8 cellular contexts compared by ENCODE assay signal in the genomic region with DNA sequence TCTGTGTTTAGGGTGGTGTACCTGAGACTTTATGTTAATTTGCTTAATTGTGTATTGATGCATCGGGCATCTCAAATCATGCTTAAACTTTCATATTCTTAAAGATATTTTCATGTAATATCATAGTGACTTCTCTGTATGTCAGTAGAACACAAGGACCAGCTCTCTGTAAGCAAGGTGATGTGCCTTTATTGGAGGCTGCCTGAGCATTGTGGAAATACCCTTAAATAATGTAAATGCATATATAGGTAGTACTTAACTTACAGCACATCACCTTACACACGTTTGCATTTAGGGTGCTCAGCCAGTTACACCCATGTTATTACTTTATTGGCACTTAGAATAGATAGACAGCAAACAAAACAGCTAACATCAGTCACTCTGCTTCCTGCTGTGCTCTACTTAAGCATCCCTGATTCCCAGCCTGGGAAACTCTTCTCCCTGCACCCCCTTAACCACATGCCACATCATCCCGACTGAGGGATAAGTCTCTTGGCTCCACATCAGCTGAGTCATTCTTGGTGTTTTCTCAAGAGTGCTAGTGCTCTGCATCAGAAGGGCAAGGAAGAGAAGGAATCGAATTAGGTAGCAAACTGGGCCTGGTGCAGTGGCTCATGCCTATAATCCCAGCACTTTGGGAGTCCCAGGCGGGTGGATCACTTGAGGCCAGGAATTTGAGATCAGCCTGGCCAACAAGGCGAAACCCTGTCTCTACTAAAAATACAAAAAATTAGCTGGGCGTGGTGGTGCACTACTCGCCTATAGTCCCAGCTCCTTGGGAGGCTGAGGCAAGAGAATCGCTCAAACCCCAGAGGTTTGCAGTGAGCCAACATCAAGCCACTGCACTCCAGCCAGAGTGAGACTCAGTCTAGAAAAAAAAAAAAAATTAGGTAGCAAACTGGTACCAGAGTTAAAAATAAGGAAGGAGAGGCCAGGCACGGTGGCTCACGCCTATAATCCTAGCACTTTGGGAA.
DNase-seq lines count a peak whose midpoint lies in the region; ATAC-seq and TF ChIP-seq lines count a peak whose summit lies in the region.

No MANE protein-coding gene starts in this region.

- POLR2A ChIA-PET in IMR-90 (lab: Charles Lee; ENCODE audit: unreplicated experiment), result no interaction called here

- peak overlapping the region; percentile 55 for H4K91ac ChIP-seq in IMR-90 (ENCODE audit: insufficient read depth, low read depth, low read length)

- H2AK5ac ChIP-seq in IMR-90 (ENCODE audit: low read depth, low read length), result peak overlapping the region; percentile 5; the same call in 1 of the 2 replicates

- TF ChIP-seq POLR2A in IMR-90 (IDR thresholded peaks at IDR 0.05; ENCODE audit: low read depth, low read length), result no peak; the same call in 1 of the 2 replicates

- H3K4me1 ChIP-seq in IMR-90 (ENCODE audit: control insufficient read depth, insufficient read depth, low read length) (peaks cover 5% of the 10 kb centered on the region), HAP-1 (no peaks in the 10 kb centered on the region)

- no peak overlapping the region for H3K56ac ChIP-seq in IMR-90 (ENCODE audit: extremely low read depth, insufficient read depth, low read length)

- no peak overlapping the region for H3K4me3 ChIP-seq in IMR-90 (ENCODE audit: insufficient read depth, low read depth, low read length)
- H3K4me3 ChIP-seq in HAP-1, result no peak overlapping the region

- H4K5ac ChIP-seq in IMR-90 (ENCODE audit: low read depth, low read length), result no peak overlapping the region

- peaks cover 10% of the 10 kb centered on the region for H3K9me1 ChIP-seq in IMR-90 (ENCODE audit: insufficient read depth, low read length)

- H3K36me3 ChIP-seq in IMR-90 (ENCODE audit: control insufficient read depth, insufficient read depth, low read length), result peaks cover 2% of the 10 kb centered on the region; the same call in 1 of the 2 replicates
- no peaks in the 10 kb centered on the region for H3K36me3 ChIP-seq in HAP-1 (replicated peaks)

- H3K4me3 Mint-ChIP-seq in chondrocyte (ENCODE audit: unreplicated experiment) (no peak overlapping the region), natural killer cell (no peak overlapping the region)

- H2BK20ac ChIP-seq in IMR-90 (ENCODE audit: low read depth, low read length), result peak overlapping the region; percentile 40; the same call in 1 of the 2 replicates

- no peaks in the 10 kb centered on the region; the same call in 1 of the 2 replicates for H4K20me1 ChIP-seq in IMR-90 (ENCODE audit: insufficient read depth, low read length)

- in situ Hi-C loops in IMR-90 (cut with MboI; ENCODE audit: low sequenced_read_pairs) (no loop called here), HAP-1 (cut with MboI; ENCODE audit: low sequenced_read_pairs) (no loop called here)

- no peak overlapping the region for H3K23ac ChIP-seq in IMR-90 (ENCODE audit: low read depth, low read length)

- intact Hi-C loops in IMR-90 (cut with micrococcal nuclease) (loop anchor here (5.0 to 10.0 kb wide), 2 partner anchors 37 to 100 kb away; no protein-coding TSS in a partner anchor), natural killer cell (cut with micrococcal nuclease) (no loop called here)

- H3K14ac ChIP-seq in IMR-90 (replicated peaks; ENCODE audit: low read depth, low read length), result 0 out of 2 replicates have a peak overlapping the region, but pooled peaks have one; percentile 21

- peaks cover 24 to 40% of the 10 kb centered on the region in 2 experiments for H3K79me1 ChIP-seq in IMR-90 (ENCODE audit: low read depth in 1 of 2, low read length in 2 of 2)

- no peaks in the 10 kb centered on the region for H3K9me3 ChIP-seq in IMR-90 (ENCODE audit: control insufficient read depth, insufficient read depth, low read length)
- no peaks in the 10 kb centered on the region for H3K9me3 ChIP-seq in HAP-1

- peak overlapping the region; percentile 53 for H2BK120ac ChIP-seq in IMR-90 (ENCODE audit: low read depth, low read length)

- H2BK5ac ChIP-seq in IMR-90 (ENCODE audit: low read depth, low read length, poor library complexity, severe bottlenecking), result peak overlapping the region; percentile 49

- H3K4ac ChIP-seq in IMR-90 (ENCODE audit: low read depth, low read length), result peak overlapping the region; percentile 46

- peak; percentile 95 for ATAC-seq in IMR-90 (ENCODE audit: low read depth)
- no peak for ATAC-seq in natural killer cell

- WGBS in IMR-90 (ENCODE audit: extremely low coverage in 2 of 2, insufficient read length in 1 of 2), 2 experiments, result no CpG with 5 or more reads among the region's 11 CpGs

- H3K9me3 Mint-ChIP-seq in chondrocyte (ENCODE audit: low read depth), result peaks cover 5% of the 10 kb centered on the region
- H3K9me3 Mint-ChIP-seq in natural killer cell, result no peaks in the 10 kb centered on the region

- H3K27me3 Mint-ChIP-seq in chondrocyte (ENCODE audit: low read depth), result no peaks in the 10 kb centered on the region
- H3K27me3 Mint-ChIP-seq in natural killer cell (ENCODE audit: low read depth in 2 of 2), result no peaks in the 10 kb centered on the region

- TF ChIP-seq CTCF in IMR-90 (conservative IDR thresholded peaks at IDR 0.05; ENCODE audit: low read depth, low read length) (no peak), chondrocyte (IDR thresholded peaks at IDR 0.05) (no peak), natural killer cell (IDR thresholded peaks at IDR 0.05) (no peak)

- no peak overlapping the region for H3K9ac ChIP-seq in IMR-90 (ENCODE audit: low read depth, low read length)

- no TSS peak for BruUV-seq in IMR-90 (replicated peaks; lab: Mats Ljungman, UMichigan)

- peaks cover 57% of the 10 kb centered on the region for H3K4me1 Mint-ChIP-seq in chondrocyte (ENCODE audit: low read depth)
- H3K4me1 Mint-ChIP-seq in natural killer cell, result no peaks in the 10 kb centered on the region

- H3K27me3 ChIP-seq in IMR-90 (ENCODE audit: control insufficient read depth, insufficient read depth, low read length) (no peaks in the 10 kb centered on the region), HAP-1 (ENCODE audit: low read depth) (no peaks in the 10 kb centered on the region)

- dilution Hi-C loops in IMR-90 (cut with HindIII; ENCODE audit: low sequenced_read_pairs, unreplicated experiment), result no loop called here

- peak overlapping the region; percentile 3 to 48; a peak in 3 of 4 replicates for H4K8ac ChIP-seq in IMR-90 (ENCODE audit: low read depth in 2 of 2, low read length in 2 of 2)

- peak overlapping the region; percentile 40 for H3K27ac ChIP-seq in IMR-90 (ENCODE audit: insufficient read depth, low read length)

- no peak overlapping the region for H2AFZ ChIP-seq in IMR-90 (replicated peaks; ENCODE audit: low read length, poor library complexity)

- H3K36me3 Mint-ChIP-seq in chondrocyte (ENCODE audit: low read depth) (peaks cover 3% of the 10 kb centered on the region), natural killer cell (no peaks in the 10 kb centered on the region)

- no peak overlapping the region for H2AK9ac ChIP-seq in IMR-90 (replicated peaks; ENCODE audit: low read depth, low read length, poor library complexity)

- CTCF ChIA-PET in IMR-90 (lab: Yijun Ruan, JAX), result interaction anchor here (1.4 kb wide), 1 partner anchor 156 kb away, joined by 3 read pairs; no protein-coding TSS in a partner anchor

- no peak overlapping the region for H3K4me2 ChIP-seq in IMR-90 (ENCODE audit: low read depth, low read length)

- H3K27ac Mint-ChIP-seq in chondrocyte (ENCODE audit: unreplicated experiment) (peak overlapping the region; percentile 98), natural killer cell (no peak overlapping the region)

- H3K18ac ChIP-seq in IMR-90 (ENCODE audit: low read depth, low read length), result no peak overlapping the region

- H2BK15ac ChIP-seq in IMR-90 (ENCODE audit: low read depth, low read length), result peak overlapping the region; percentile 33; the same call in 1 of the 3 replicates

- TF ChIP-seq RAD21 in IMR-90 (IDR thresholded peaks at IDR 0.05; ENCODE audit: low read length), result peak; percentile 12; the same call in 1 of the 2 replicates

- peak; percentile 100 for DNase-seq in IMR-90
- no peak for DNase-seq in chondrocyte (ENCODE audit: low spot score)
- DNase-seq in kidney glomerular epithelial cell (lab: John Stamatoyannopoulos, UW), result peak; percentile 95
- DNase-seq in ureter (ENCODE audit: low spot score), result peak; percentile 60
- DNase-seq in natural killer cell, result no peak
- no peak for DNase-seq in HAP-1 (ENCODE audit: low spot score in 2 of 2)
- DNase-seq in activated naive CD4-positive, alpha-beta T cell (lab: John Stamatoyannopoulos, UW), result no peak
- DNase-seq in NCI-H1417 (lab: John Stamatoyannopoulos, UW), result no peak

TF ChIP-seq in IMR-90, 13 proteins besides CTCF, POLR2A, EP300 and RAD21:
- TF ChIP-seq FOS (IDR thresholded peaks at IDR 0.05; ENCODE audit: low read depth, low read length) (peak; percentile 89), RCOR1 (IDR thresholded peaks at IDR 0.05; ENCODE audit: insufficient replicate concordance, low read length) (peak; percentile 56), NFE2L2 (IDR thresholded peaks at IDR 0.05; ENCODE audit: low read depth, low read length) (peak; percentile 94), CEBPB (IDR thresholded peaks at IDR 0.05; ENCODE audit: low read depth, low read length) (peak; percentile 50), BHLHE40 (IDR thresholded peaks at IDR 0.05; ENCODE audit: low read depth, low read length) (0 out of 2 replicates have a peak, but pooled peaks have one; percentile 33), MAFK (IDR thresholded peaks at IDR 0.05; ENCODE audit: low read depth, low read length) (peak; percentile 68), RFX5 (IDR thresholded peaks at IDR 0.05; ENCODE audit: low read depth, low read length) (no peak)
- TF ChIP-seq, protein P1, sequence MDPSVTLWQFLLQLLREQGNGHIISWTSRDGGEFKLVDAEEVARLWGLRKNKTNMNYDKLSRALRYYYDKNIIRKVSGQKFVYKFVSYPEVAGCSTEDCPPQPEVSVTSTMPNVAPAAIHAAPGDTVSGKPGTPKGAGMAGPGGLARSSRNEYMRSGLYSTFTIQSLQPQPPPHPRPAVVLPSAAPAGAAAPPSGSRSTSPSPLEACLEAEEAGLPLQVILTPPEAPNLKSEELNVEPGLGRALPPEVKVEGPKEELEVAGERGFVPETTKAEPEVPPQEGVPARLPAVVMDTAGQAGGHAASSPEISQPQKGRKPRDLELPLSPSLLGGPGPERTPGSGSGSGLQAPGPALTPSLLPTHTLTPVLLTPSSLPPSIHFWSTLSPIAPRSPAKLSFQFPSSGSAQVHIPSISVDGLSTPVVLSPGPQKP (IDR thresholded peaks at IDR 0.05; ENCODE audit: borderline replicate concordance, low read depth, low read length), result no peak

Comparison
In these comparisons a context has a peak if more than half of its experiments do, and no peak if none do; other contexts are left out.
1. DNase-seq: peak in IMR-90 (single experiment), kidney glomerular epithelial cell (single experiment) and ureter (single experiment); none in chondrocyte (single experiment), natural killer cell (single experiment), HAP-1 (0 of 2), activated naive CD4-positive, alpha-beta T cell (0 of 4) and NCI-H1417 (0 of 3).